ENCODE assay signal across 10 cellular contexts in the genomic region with DNA sequence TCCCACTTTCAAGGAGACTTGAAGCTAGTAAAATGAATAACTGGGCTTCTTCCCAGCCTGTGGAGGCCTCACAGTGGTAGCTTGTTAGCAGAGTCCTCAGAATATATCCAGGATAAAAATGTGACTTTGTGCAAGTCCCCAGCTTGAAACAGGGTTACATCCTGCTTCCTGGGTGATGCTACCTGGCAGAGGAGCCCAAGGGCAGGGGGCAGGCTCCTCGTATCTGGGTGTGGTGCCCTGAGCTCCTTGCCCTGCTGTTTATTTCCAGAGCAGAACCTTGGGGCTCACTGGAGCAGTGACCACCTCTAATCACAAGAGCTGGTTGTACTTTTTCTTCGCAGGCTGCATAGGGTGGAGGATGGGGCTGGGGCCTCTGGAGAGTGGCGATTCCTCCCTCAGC.
DNase-seq lines count a peak whose midpoint lies in the region; ATAC-seq and TF ChIP-seq lines count a peak whose summit lies in the region.
"Had no signal": no experiment of that assay in that cellular context is flagged by ENCODE, and none has a peak within 500 bp of the region (broad histone marks: within the 10 kb centered on the region; RNA-seq: fewer than 3 reads in every experiment).

No MANE protein-coding gene starts in this region.

- ATAC-seq in HG02642 (IDR thresholded peaks at IDR 0.05; ENCODE audit: poor library complexity, unreplicated experiment), result no peak

- no peak for TF ChIP-seq CTCF in CD14-positive monocyte (IDR thresholded peaks at IDR 0.05)
- no peak for TF ChIP-seq CTCF in GM13977 (IDR thresholded peaks at IDR 0.05; ENCODE audit: extremely low read depth, insufficient read depth, missing control alignments)

- DNase-seq in CD14-positive monocyte (ENCODE audit: low spot score) (peak; percentile 20), GM13977 (ENCODE audit: low spot score) (no peak), amygdala (lab: John Stamatoyannopoulos, UW) (no peak)
- no peak for DNase-seq in stimulated activated CD4-positive, alpha-beta T cell treated with anti-CD3 and anti-CD28 coated beads, Interleukin-4, amount 100 ng/mL, for 1 hour
- DNase-seq: NCI-H1048, NCI-H446 treated with DMSO at 0.1 percent for 48 hours had no signal

- H3K9me3 ChIP-seq in KOPT-K1 (ENCODE audit: insufficient read depth, low read length, poor library complexity, severe bottlenecking), result no peaks in the 10 kb centered on the region

- peaks cover 4 to 15% of the 10 kb centered on the region in 2 donors for H3K36me3 Mint-ChIP-seq in CD14-positive monocyte

- H3K27ac ChIP-seq in KOPT-K1 (ENCODE audit: low read depth, low read length, poor library complexity, severe bottlenecking) (peak overlapping the region; percentile 72), cingulate gyrus (ENCODE audit: low read depth, low read length) (peak overlapping the region; percentile 5), skin epidermis (peak overlapping the region in 18 of 21 experiments; percentile 1 to 91 (median 48))

- intact Hi-C loops in CD14-positive monocyte (cut with micrococcal nuclease), result loop anchor here (10.0 kb wide), 2 partner anchors 93 to 97 kb away; a partner anchor contains a TSS

- H3K9me3 Mint-ChIP-seq in CD14-positive monocyte, result peaks cover 4 to 8% (median 7%) of the 10 kb centered on the region in 7 donors

- H3K4me3 Mint-ChIP-seq in CD14-positive monocyte, result no peak overlapping the region

- peaks cover 37% of the 10 kb centered on the region for H3K4me1 Mint-ChIP-seq in CD14-positive monocyte

- H3K36me3 ChIP-seq in KOPT-K1 (ENCODE audit: insufficient read depth, low read length), result no peaks in the 10 kb centered on the region; the same call in 1 of the 2 replicates

- in situ Hi-C loops in GM13977 (cut with MboI; ENCODE audit: low pct_unique_long_range_greater_than_20kb, low sequenced_read_pairs, unreplicated experiment), result no loop called here

- H3K27me3 Mint-ChIP-seq in CD14-positive monocyte (ENCODE audit: low read depth in 3 of 3), result peaks cover 7 to 19% (median 13%) of the 10 kb centered on the region in 3 donors

- H3K4me3 ChIP-seq in skin epidermis, result no peak overlapping the region

- H3K27ac Mint-ChIP-seq in CD14-positive monocyte, result no peak overlapping the region

Comparison
In these comparisons a context has a peak if more than half of its experiments do, and no peak if none do; other contexts are left out.
1. H3K27ac ChIP-seq: peak in every context shown above with its lines; median percentile 72 in KOPT-K1; 48 in skin epidermis; 5 in cingulate gyrus.